Comparison of ENCODE assay signal across 21 cellular contexts in genomic region chr2:10150436-10150835, GRCh38.
"Had no signal": no experiment of that assay in that cellular context is flagged by ENCODE, and none has a peak within 500 bp of the region (broad histone marks: within the 10 kb centered on the region; RNA-seq: fewer than 3 reads in every experiment).

No MANE protein-coding gene starts in this region.

- H3K36me3 Mint-ChIP-seq: naive B cell had no signal

- ATAC-seq: activated CD4-positive, CD25-positive, alpha-beta regulatory T cell treated with anti-CD3 and anti-CD28 coated beads, Interleukin-2, amount 50 U/mL, for 24 hours; esophagus mucosa; gastrocnemius medialis; heart right ventricle; pancreas; right lobe of liver had no signal

- H3K27ac ChIP-seq: brain microvascular endothelial cell, gastrocnemius medialis, heart right ventricle, pancreas, right lobe of liver, SK-N-MC, testis, upper lobe of left lung had no signal

- H3K9me3 Mint-ChIP-seq: memory B cell, naive B cell had no signal

- DNase-seq: activated CD8-positive, alpha-beta memory T cell treated with anti-CD3 and anti-CD28 coated beads for 24 hours; activated CD8-positive, alpha-beta memory T cell treated with anti-CD3 and anti-CD28 coated beads, Interleukin-2, amount 50 U/mL, for 48 hours; activated naive CD4-positive, alpha-beta T cell; activated T-cell treated with anti-CD3 and anti-CD28 coated beads, Interleukin-2, amount 50 U/mL, for 48 hours; aorta; brain microvascular endothelial cell; cerebellar nuclear complex; effector CD4-positive, alpha-beta T cell; gastrocnemius medialis; heart right ventricle; naive B cell; right lobe of liver; stimulated activated CD4-positive, alpha-beta T cell treated with anti-CD3 and anti-CD28 coated beads, Interleukin-4, amount 100 ng/mL, for 1 hour; testis; upper lobe of left lung had no signal

- H3K27ac Mint-ChIP-seq: memory B cell had no signal

- H3K27me3 Mint-ChIP-seq: memory B cell, naive B cell had no signal

- H3K4me3 Mint-ChIP-seq: memory B cell, naive B cell had no signal

- H3K36me3 ChIP-seq: brain microvascular endothelial cell, gastrocnemius medialis, pancreas, right lobe of liver, upper lobe of left lung had no signal

- H3K4me3 ChIP-seq: gastrocnemius medialis, heart right ventricle, pancreas, right lobe of liver, SK-N-MC, smooth muscle cell, testis, upper lobe of left lung had no signal

- H3K4me1 ChIP-seq: pancreas, right lobe of liver, upper lobe of left lung had no signal

- H3K27me3 ChIP-seq: brain microvascular endothelial cell, gastrocnemius medialis, heart right ventricle, pancreas, right lobe of liver, testis, upper lobe of left lung had no signal

- H3K9me3 ChIP-seq: gastrocnemius medialis, heart right ventricle, pancreas, right lobe of liver, testis, upper lobe of left lung had no signal

- H3K4me1 Mint-ChIP-seq: memory B cell, naive B cell had no signal
